2 cellular contexts compared by ENCODE assay signal in the genomic region with DNA sequence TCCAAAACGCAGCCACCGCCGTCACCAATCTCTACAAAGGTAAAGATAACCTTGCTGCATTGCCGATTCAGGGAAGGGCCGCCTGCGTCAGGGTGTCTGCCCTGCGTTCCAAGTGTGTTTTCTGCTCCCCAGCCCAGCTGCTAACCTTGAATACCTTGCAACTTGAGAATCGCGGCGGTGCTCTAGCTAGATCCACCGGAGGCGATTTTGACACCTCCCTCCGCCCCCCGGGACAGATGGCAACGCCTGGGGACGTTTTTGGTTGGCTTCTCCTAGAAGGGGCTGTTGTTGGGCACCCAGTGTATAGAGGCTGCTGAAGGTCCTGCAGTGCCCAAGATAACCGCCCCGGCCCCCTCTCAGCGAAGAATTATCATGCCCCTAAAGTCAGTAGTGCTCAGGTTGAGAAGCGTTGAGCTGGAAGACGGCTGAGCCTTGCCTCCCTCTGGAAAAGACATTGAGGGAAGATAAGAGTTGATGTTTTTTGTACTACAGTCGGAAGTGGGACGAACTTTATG.
A peak's percentile ranks its signal among the peaks of the same experiment; 100 is the strongest.
TF ChIP-seq lines count a peak whose summit lies in the region.

No MANE protein-coding gene starts in this region.

TF ChIP-seq in GM23338, 12 proteins besides CTCF, POLR2A, EP300 and RAD21 (continued from another document):
- TF ChIP-seq ZNF331 (CRISPR knock-in tag; IDR thresholded peaks at IDR 0.05; ENCODE audit: low read depth) (no peak), EZH2 (IDR thresholded peaks at IDR 0.05; ENCODE audit: low read depth, unreplicated experiment) (no peak)
- TF ChIP-seq, protein P1, sequence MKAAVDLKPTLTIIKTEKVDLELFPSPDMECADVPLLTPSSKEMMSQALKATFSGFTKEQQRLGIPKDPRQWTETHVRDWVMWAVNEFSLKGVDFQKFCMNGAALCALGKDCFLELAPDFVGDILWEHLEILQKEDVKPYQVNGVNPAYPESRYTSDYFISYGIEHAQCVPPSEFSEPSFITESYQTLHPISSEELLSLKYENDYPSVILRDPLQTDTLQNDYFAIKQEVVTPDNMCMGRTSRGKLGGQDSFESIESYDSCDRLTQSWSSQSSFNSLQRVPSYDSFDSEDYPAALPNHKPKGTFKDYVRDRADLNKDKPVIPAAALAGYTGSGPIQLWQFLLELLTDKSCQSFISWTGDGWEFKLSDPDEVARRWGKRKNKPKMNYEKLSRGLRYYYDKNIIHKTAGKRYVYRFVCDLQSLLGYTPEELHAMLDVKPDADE (IDR thresholded peaks at IDR 0.05): no peak
- TF ChIP-seq, protein P2, sequence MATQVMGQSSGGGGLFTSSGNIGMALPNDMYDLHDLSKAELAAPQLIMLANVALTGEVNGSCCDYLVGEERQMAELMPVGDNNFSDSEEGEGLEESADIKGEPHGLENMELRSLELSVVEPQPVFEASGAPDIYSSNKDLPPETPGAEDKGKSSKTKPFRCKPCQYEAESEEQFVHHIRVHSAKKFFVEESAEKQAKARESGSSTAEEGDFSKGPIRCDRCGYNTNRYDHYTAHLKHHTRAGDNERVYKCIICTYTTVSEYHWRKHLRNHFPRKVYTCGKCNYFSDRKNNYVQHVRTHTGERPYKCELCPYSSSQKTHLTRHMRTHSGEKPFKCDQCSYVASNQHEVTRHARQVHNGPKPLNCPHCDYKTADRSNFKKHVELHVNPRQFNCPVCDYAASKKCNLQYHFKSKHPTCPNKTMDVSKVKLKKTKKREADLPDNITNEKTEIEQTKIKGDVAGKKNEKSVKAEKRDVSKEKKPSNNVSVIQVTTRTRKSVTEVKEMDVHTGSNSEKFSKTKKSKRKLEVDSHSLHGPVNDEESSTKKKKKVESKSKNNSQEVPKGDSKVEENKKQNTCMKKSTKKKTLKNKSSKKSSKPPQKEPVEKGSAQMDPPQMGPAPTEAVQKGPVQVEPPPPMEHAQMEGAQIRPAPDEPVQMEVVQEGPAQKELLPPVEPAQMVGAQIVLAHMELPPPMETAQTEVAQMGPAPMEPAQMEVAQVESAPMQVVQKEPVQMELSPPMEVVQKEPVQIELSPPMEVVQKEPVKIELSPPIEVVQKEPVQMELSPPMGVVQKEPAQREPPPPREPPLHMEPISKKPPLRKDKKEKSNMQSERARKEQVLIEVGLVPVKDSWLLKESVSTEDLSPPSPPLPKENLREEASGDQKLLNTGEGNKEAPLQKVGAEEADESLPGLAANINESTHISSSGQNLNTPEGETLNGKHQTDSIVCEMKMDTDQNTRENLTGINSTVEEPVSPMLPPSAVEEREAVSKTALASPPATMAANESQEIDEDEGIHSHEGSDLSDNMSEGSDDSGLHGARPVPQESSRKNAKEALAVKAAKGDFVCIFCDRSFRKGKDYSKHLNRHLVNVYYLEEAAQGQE (IDR thresholded peaks at IDR 0.05; ENCODE audit: unreplicated experiment): no peak
TF ChIP-seq in GM23338: peak in this region for 0.

TF ChIP-seq in K562, 482 proteins besides CTCF, POLR2A, EP300 and RAD21 (continued from another document and continues in another):
- no peak for TF ChIP-seq RCOR1 (IDR thresholded peaks at IDR 0.05; ENCODE audit: borderline replicate concordance in 1 of 2, low read depth in 2 of 2, low read length in 2 of 2)
- TF ChIP-seq, protein P2 (CRISPR knock-in tag; IDR thresholded peaks at IDR 0.05; ENCODE audit: low read depth): no peak
- TF ChIP-seq KAT2B (IDR thresholded peaks at IDR 0.05; ENCODE audit: low read depth, low read length): no peak
- TF ChIP-seq ZNF354B (CRISPR knock-in tag; IDR thresholded peaks at IDR 0.05): no peak
- TF ChIP-seq, protein P3, sequence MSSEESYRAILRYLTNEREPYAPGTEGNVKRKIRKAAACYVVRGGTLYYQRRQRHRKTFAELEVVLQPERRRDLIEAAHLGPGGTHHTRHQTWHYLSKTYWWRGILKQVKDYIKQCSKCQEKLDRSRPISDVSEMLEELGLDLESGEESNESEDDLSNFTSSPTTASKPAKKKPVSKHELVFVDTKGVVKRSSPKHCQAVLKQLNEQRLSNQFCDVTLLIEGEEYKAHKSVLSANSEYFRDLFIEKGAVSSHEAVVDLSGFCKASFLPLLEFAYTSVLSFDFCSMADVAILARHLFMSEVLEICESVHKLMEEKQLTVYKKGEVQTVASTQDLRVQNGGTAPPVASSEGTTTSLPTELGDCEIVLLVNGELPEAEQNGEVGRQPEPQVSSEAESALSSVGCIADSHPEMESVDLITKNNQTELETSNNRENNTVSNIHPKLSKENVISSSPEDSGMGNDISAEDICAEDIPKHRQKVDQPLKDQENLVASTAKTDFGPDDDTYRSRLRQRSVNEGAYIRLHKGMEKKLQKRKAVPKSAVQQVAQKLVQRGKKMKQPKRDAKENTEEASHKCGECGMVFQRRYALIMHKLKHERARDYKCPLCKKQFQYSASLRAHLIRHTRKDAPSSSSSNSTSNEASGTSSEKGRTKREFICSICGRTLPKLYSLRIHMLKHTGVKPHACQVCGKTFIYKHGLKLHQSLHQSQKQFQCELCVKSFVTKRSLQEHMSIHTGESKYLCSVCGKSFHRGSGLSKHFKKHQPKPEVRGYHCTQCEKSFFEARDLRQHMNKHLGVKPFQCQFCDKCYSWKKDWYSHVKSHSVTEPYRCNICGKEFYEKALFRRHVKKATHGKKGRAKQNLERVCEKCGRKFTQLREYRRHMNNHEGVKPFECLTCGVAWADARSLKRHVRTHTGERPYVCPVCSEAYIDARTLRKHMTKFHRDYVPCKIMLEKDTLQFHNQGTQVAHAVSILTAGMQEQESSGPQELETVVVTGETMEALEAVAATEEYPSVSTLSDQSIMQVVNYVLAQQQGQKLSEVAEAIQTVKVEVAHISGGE (CRISPR knock-in tag; IDR thresholded peaks at IDR 0.05): no peak
- no peak for TF ChIP-seq ZNF584 (CRISPR knock-in tag; IDR thresholded peaks at IDR 0.05; ENCODE audit: low read depth)
- no peak for TF ChIP-seq FOXJ3 (CRISPR knock-in tag; IDR thresholded peaks at IDR 0.05)
- 0 out of 2 replicates have a peak, but pooled peaks have one; percentile 8 for TF ChIP-seq MXI1 (IDR thresholded peaks at IDR 0.05; ENCODE audit: low read depth, low read length)
- TF ChIP-seq NCOA2 (IDR thresholded peaks at IDR 0.05; ENCODE audit: partially characterized antibody in 2 of 2): no peak
- TF ChIP-seq, protein P4, sequence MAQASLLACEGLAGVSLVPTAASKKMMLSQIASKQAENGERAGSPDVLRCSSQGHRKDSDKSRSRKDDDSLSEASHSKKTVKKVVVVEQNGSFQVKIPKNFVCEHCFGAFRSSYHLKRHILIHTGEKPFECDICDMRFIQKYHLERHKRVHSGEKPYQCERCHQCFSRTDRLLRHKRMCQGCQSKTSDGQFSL (CRISPR knock-in tag; IDR thresholded peaks at IDR 0.05): no peak
- TF ChIP-seq, protein P4 (tag; IDR thresholded peaks at IDR 0.05): no peak
- TF ChIP-seq, protein P5, sequence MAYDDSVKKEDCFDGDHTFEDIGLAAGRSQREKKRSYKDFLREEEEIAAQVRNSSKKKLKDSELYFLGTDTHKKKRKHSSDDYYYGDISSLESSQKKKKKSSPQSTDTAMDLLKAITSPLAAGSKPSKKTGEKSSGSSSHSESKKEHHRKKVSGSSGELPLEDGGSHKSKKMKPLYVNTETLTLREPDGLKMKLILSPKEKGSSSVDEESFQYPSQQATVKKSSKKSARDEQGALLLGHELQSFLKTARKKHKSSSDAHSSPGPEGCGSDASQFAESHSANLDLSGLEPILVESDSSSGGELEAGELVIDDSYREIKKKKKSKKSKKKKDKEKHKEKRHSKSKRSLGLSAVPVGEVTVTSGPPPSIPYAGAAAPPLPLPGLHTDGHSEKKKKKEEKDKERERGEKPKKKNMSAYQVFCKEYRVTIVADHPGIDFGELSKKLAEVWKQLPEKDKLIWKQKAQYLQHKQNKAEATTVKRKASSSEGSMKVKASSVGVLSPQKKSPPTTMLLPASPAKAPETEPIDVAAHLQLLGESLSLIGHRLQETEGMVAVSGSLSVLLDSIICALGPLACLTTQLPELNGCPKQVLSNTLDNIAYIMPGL (CRISPR knock-in tag; IDR thresholded peaks at IDR 0.05): no peak
- 0 out of 2 replicates have a peak, but pooled peaks have one; percentile 11 for TF ChIP-seq KAT7 (CRISPR knock-in tag; IDR thresholded peaks at IDR 0.05; ENCODE audit: borderline replicate concordance)
- TF ChIP-seq, protein P6, sequence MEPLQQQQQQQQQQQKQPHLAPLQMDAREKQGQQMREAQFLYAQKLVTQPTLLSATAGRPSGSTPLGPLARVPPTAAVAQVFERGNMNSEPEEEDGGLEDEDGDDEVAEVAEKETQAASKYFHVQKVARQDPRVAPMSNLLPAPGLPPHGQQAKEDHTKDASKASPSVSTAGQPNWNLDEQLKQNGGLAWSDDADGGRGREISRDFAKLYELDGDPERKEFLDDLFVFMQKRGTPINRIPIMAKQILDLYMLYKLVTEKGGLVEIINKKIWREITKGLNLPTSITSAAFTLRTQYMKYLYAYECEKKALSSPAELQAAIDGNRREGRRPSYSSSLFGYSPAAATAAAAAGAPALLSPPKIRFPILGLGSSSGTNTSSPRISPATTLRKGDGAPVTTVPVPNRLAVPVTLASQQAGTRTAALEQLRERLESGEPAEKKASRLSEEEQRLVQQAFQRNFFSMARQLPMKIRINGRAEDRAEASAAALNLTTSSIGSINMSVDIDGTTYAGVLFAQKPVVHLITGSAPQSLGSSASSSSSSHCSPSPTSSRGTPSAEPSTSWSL (CRISPR knock-in tag; IDR thresholded peaks at IDR 0.05; ENCODE audit: borderline replicate concordance): no peak
- peak in 1 of 3 experiments; percentile 1 for TF ChIP-seq YY1 (IDR thresholded peaks at IDR 0.05; ENCODE audit: borderline replicate concordance in 1 of 3, control insufficient read depth in 1 of 3, extremely low read depth in 1 of 3, insufficient read depth in 3 of 3, insufficient read length in 1 of 3, insufficient replicate concordance in 2 of 3, low read depth in 1 of 3, low read length in 2 of 3)
- TF ChIP-seq, protein P7, sequence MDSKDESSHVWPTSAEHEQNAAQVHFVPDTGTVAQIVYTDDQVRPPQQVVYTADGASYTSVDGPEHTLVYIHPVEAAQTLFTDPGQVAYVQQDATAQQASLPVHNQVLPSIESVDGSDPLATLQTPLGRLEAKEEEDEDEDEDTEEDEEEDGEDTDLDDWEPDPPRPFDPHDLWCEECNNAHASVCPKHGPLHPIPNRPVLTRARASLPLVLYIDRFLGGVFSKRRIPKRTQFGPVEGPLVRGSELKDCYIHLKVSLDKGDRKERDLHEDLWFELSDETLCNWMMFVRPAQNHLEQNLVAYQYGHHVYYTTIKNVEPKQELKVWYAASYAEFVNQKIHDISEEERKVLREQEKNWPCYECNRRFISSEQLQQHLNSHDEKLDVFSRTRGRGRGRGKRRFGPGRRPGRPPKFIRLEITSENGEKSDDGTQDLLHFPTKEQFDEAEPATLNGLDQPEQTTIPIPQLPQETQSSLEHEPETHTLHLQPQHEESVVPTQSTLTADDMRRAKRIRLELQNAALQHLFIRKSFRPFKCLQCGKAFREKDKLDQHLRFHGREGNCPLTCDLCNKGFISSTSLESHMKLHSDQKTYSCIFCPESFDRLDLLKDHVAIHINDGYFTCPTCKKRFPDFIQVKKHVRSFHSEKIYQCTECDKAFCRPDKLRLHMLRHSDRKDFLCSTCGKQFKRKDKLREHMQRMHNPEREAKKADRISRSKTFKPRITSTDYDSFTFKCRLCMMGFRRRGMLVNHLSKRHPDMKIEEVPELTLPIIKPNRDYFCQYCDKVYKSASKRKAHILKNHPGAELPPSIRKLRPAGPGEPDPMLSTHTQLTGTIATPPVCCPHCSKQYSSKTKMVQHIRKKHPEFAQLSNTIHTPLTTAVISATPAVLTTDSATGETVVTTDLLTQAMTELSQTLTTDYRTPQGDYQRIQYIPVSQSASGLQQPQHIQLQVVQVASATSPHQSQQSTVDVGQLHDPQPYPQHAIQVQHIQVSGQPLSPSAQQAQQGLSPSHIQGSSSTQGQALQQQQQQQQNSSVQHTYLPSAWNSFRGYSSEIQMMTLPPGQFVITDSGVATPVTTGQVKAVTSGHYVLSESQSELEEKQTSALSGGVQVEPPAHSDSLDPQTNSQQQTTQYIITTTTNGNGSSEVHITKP (IDR thresholded peaks at IDR 0.05; ENCODE audit: partially characterized antibody): peak; percentile 3
- peak; percentile 28 for TF ChIP-seq CHD1 (IDR thresholded peaks at IDR 0.05; ENCODE audit: low read length)
- TF ChIP-seq, protein P8, sequence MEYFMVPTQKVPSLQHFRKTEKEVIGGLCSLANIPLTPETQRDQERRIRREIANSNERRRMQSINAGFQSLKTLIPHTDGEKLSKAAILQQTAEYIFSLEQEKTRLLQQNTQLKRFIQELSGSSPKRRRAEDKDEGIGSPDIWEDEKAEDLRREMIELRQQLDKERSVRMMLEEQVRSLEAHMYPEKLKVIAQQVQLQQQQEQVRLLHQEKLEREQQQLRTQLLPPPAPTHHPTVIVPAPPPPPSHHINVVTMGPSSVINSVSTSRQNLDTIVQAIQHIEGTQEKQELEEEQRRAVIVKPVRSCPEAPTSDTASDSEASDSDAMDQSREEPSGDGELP (CRISPR knock-in tag; IDR thresholded peaks at IDR 0.05; ENCODE audit: borderline replicate concordance): 0 out of 2 replicates have a peak, but pooled peaks have one; percentile 33
